ENCODE assay signal across 32 cellular contexts in the genomic region with DNA sequence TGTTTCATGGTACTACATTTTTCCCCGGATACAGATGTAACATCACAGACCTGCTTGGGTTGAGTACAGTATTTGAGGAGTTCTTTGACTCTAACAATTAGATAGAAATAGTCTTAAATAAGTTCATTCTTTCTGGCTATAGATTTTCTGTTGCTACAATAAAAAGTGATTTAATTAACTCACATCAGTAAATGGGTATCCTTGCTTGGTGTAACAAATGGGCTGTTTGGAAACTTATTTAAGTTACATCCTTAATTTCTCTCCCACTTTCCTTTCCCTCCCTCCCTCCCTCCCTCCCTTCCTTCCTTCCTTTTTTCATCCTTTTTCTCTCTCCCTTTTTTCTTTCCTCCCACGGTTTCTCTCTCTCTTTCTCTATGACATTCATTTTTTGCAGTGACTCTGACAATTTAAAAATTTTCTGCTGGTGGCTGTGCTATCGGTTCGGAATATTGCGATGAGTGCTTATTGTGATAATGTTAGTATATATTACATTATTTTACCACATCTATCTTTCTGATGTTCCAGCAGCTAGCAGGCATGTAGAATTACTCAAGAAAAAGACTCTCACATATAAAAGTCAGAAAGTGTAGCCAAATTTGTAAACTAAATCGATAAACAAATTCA. TPM values are rescaled to one million over a fixed set of nuclear protein-coding genes. Genes with fewer than 3 reads are reported as not detected.
"Had no signal": no experiment of that assay in that cellular context is flagged by ENCODE, and none has a peak within 500 bp of the region (broad histone marks: within the 10 kb centered on the region; RNA-seq: fewer than 3 reads in every experiment).

No MANE protein-coding gene starts in this region.

- ATAC-seq: stimulated activated effector memory CD8-positive, alpha-beta T cell treated with anti-CD3 and anti-CD28 coated beads, Interleukin-12 subunit alpha, Interleukin-12 subunit beta, amount 100 ng/mL, for 72 hours; stimulated activated memory B cell treated with anti-CD40 and anti-IgM and Interleukin-4, amounts not matched to agents 10 μg/mL and 1 μg/mL and 100 μg/mL, for 72 hours; stimulated activated naive B cell treated with anti-CD40 and anti-IgM and Interleukin-4, amounts not matched to agents 10 μg/mL and 1 μg/mL and 100 μg/mL, for 72 hours; stimulated activated naive CD8-positive, alpha-beta T cell treated with anti-CD3 and anti-CD28 coated beads, Interleukin-15, amount 100 ng/mL, for 72 hours; stimulated activated naive CD8-positive, alpha-beta T cell treated with anti-CD3 and anti-CD28 coated beads, Interleukin-15, Interleukin-2, amounts not matched to agents 100 U/mL and 50 U/mL, for 24 hours; upper lobe of right lung had no signal

- H3K9me3 ChIP-seq: stomach, suprapubic skin, testis, thoracic aorta, thyroid gland, tibial artery, tibial nerve, transverse colon, upper lobe of left lung, upper lobe of right lung, uterus, vagina had no signal

- H3K27ac ChIP-seq: stomach, suprapubic skin, testis, thoracic aorta, thyroid gland, tibial artery, tibial nerve, transverse colon, upper lobe of left lung, upper lobe of right lung, uterus, vagina had no signal

- H3K4me3 ChIP-seq: stomach, suprapubic skin, testis, thoracic aorta, thyroid gland, tibial artery, tibial nerve, transverse colon, upper lobe of left lung, upper lobe of right lung, uterus, vagina had no signal

- DNase-seq: stimulated activated CD4-positive, alpha-beta T cell treated with anti-CD3 and anti-CD28 coated beads, Interleukin-2, amount 100 ng/mL, for 48 hours; stimulated activated CD4-positive, alpha-beta T cell treated with anti-CD3 and anti-CD28 coated beads, Interleukin-4, amount 100 ng/mL, for 1 hour; stimulated activated CD4-positive, alpha-beta T cell treated with anti-CD3 and anti-CD28 coated beads, Interleukin-4, amount 100 ng/mL, for 24 hours; stimulated activated CD4-positive, alpha-beta T cell treated with anti-CD3 and anti-CD28 coated beads, Interleukin-4, amount 100 ng/mL, for 4 hours; stimulated activated CD8-positive, alpha-beta memory T cell treated with anti-CD3 and anti-CD28 coated beads, Interleukin-4, amount 100 ng/mL, for 48 hours; stimulated activated naive B cell treated with anti-CD40 and anti-IgM and Interleukin-4, amounts not matched to agents 10 μg/mL and 1 μg/mL and 100 μg/mL, for 72 hours; stimulated activated naive CD4-positive, alpha-beta T cell; stimulated activated naive CD4-positive, alpha-beta T cell treated with Interleukin-2 at 50 U/mL for 16 hours; stimulated activated naive CD8-positive, alpha-beta T cell treated with anti-CD3 and anti-CD28 coated beads, Interleukin-15, amount 100 ng/mL, for 72 hours; stimulated activated naive CD8-positive, alpha-beta T cell treated with anti-CD3 and anti-CD28 coated beads, Interleukin-15, Interleukin-2, amounts not matched to agents 100 U/mL and 50 U/mL, for 24 hours; stomach; substantia nigra; testis; thyroid gland; tibial artery; transverse colon; trophoblast cell; upper lobe of left lung; upper lobe of right lung; uterus had no signal

- H3K36me3 ChIP-seq: stomach, suprapubic skin, thoracic aorta, thyroid gland, tibial artery, tibial nerve, transverse colon, upper lobe of left lung, upper lobe of right lung, uterus, vagina had no signal

- H3K4me1 ChIP-seq: stomach, suprapubic skin, testis, thyroid gland, tibial artery, tibial nerve, transverse colon, upper lobe of left lung, upper lobe of right lung, uterus, vagina had no signal

- FAIRE-seq: urothelium cell line had no signal

- H3K27me3 ChIP-seq: stomach, suprapubic skin, testis, thyroid gland, tibial artery, tibial nerve, transverse colon, upper lobe of left lung, upper lobe of right lung, uterus, vagina had no signal

RNA-seq across cellular contexts. Expression of a gene that starts 3.2 kb away (rescaled TPM):
- total RNA-seq: stomach, subcutaneous adipose tissue, suprapubic skin, temporal lobe, testis, thoracic aorta, thyroid gland, tibial nerve, transverse colon, upper lobe of left lung, upper lobe of right lung, ureter, urinary bladder, uterus, vagina had no signal
- polyA plus RNA-seq: stomach, thymus, urinary bladder had no signal

RNA-seq across cellular contexts. Expression of a gene that starts 37.6 kb away (rescaled TPM):
- total RNA-seq: stomach, subcutaneous adipose tissue, suprapubic skin, temporal lobe, testis, thoracic aorta, thyroid gland, tibial nerve, transverse colon, upper lobe of left lung, upper lobe of right lung, ureter, urinary bladder, uterus, vagina had no signal
- polyA plus RNA-seq: stomach, thymus, urinary bladder had no signal

RNA-seq across cellular contexts. Expression of a gene that starts 54.6 kb away (rescaled TPM):
- total RNA-seq: stomach, subcutaneous adipose tissue, suprapubic skin, temporal lobe, testis, thoracic aorta, thyroid gland, tibial nerve, transverse colon, upper lobe of left lung, upper lobe of right lung, ureter, urinary bladder, uterus, vagina had no signal
- polyA plus RNA-seq: stomach, thymus, urinary bladder had no signal
